8 cellular contexts compared by ENCODE assay signal in the genomic region with DNA sequence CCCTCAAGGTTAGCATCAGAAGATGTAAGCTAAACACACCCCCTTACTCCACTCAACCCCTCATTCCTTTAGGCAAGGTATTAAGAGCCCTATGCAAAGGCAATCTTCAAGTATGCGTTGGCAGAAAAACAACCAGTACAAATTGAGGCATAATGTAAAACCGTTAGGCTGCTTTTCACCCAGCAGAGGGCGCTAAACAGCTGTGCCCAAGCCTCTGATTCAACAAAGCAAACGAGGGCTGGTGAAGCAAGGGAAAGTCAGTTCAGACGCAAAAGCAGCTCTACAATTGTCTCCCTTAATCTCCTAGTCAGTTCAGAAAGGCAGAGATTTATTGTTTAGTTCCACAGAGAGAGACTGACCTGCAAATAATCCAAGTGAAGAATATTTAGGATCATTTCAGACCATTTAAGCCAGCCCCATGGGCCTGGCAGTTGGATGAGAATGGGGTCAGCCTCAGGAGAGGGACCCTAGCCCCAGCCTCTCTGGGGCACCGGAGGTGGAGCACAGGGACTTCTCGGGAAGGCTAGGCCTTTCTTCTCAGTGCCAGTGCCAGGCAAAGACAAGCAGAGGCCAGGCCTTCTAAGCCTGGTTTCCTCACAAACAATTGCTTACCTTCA. TPM values are rescaled to one million over a fixed set of nuclear protein-coding genes. Genes with fewer than 3 reads are reported as not detected.
A peak's percentile ranks its signal among the peaks of the same experiment; 100 is the strongest.
DNase-seq lines count a peak whose midpoint lies in the region; ATAC-seq lines count a peak whose summit lies in the region.

No MANE protein-coding gene starts in this region.

- no peak overlapping the region for H3K14ac ChIP-seq in trophoblast cell (ENCODE audit: low read length)

- no peaks in the 10 kb centered on the region for H3K27me3 Mint-ChIP-seq in activated naive CD4-positive, alpha-beta T cell treated with anti-CD3 and anti-CD28 coated beads, Interleukin-2, amount 50 U/mL, for 24 hours

- no peak overlapping the region for H3K23ac ChIP-seq in trophoblast cell (ENCODE audit: low read length)

- H3K18ac ChIP-seq in trophoblast cell (ENCODE audit: low read length): no peak overlapping the region

- H4K8ac ChIP-seq in trophoblast cell (ENCODE audit: low read depth, low read length): no peak overlapping the region

- H3K27me3 ChIP-seq in ACC112 (ENCODE audit: insufficient read depth, low read length): no peaks in the 10 kb centered on the region
- H3K27me3 ChIP-seq in trophoblast cell (ENCODE audit: insufficient read depth, low read length): no peaks in the 10 kb centered on the region

- H3K4me1 ChIP-seq in ACC112 (ENCODE audit: control insufficient read depth, insufficient read depth, low read length, unreplicated experiment) (peaks cover 40% of the 10 kb centered on the region), trophoblast cell (ENCODE audit: control insufficient read depth in 1 of 2, insufficient read depth in 2 of 2, low read length in 2 of 2) (no peaks in the 10 kb centered on the region), urinary bladder (ENCODE audit: insufficient read depth) (peaks cover 2% of the 10 kb centered on the region)

- no peaks in the 10 kb centered on the region for H3K79me1 ChIP-seq in trophoblast cell (ENCODE audit: low read length)

- no peak overlapping the region for H2BK5ac ChIP-seq in trophoblast cell (ENCODE audit: low read depth, low read length, poor library complexity)

- peaks cover 4% of the 10 kb centered on the region for H3K36me3 Mint-ChIP-seq in activated naive CD4-positive, alpha-beta T cell treated with anti-CD3 and anti-CD28 coated beads, Interleukin-2, amount 50 U/mL, for 24 hours

- H3K4ac ChIP-seq in trophoblast cell (ENCODE audit: low read depth, low read length): no peak overlapping the region

- H3K4me3 Mint-ChIP-seq in activated naive CD4-positive, alpha-beta T cell treated with anti-CD3 and anti-CD28 coated beads, Interleukin-2, amount 50 U/mL, for 24 hours: no peak overlapping the region

- no peaks in the 10 kb centered on the region for H3K36me3 ChIP-seq in ACC112 (ENCODE audit: insufficient read depth, low read length)
- H3K36me3 ChIP-seq in trophoblast cell (ENCODE audit: control insufficient read depth in 1 of 2, insufficient read depth in 2 of 2, low read length in 2 of 2): no peaks in the 10 kb centered on the region
- no peaks in the 10 kb centered on the region for H3K36me3 ChIP-seq in urinary bladder (ENCODE audit: insufficient read depth)

- H4K91ac ChIP-seq in trophoblast cell (ENCODE audit: low read depth, low read length): no peak overlapping the region

- H3K4me1 Mint-ChIP-seq in activated naive CD4-positive, alpha-beta T cell treated with anti-CD3 and anti-CD28 coated beads, Interleukin-2, amount 50 U/mL, for 24 hours: peaks cover 94% of the 10 kb centered on the region

- peak overlapping the region; percentile 86 for H3K27ac Mint-ChIP-seq in activated naive CD4-positive, alpha-beta T cell treated with anti-CD3 and anti-CD28 coated beads, Interleukin-2, amount 50 U/mL, for 24 hours

- intact Hi-C loops in head of caudate nucleus (cut with DNase I): no loop called here

- H3K9me3 ChIP-seq in trophoblast cell (ENCODE audit: insufficient read depth, low read depth, low read length): no peaks in the 10 kb centered on the region

- peak overlapping the region; percentile 43; the same call in 1 of the 2 replicates for H3K4me3 ChIP-seq in ACC112 (ENCODE audit: low read depth, low read length)
- H3K4me3 ChIP-seq in trophoblast cell (ENCODE audit: low read depth, low read length): no peak overlapping the region
- H3K4me3 ChIP-seq in urinary bladder (ENCODE audit: low read depth, low read length): no peak overlapping the region

- H3K79me2 ChIP-seq in ACC112 (ENCODE audit: control insufficient read depth, insufficient read depth, low read length, unreplicated experiment): peaks cover 78% of the 10 kb centered on the region
- H3K79me2 ChIP-seq in trophoblast cell (ENCODE audit: control insufficient read depth, insufficient read depth, low read length, poor library complexity): peaks cover 2% of the 10 kb centered on the region

- H2BK120ac ChIP-seq in trophoblast cell (ENCODE audit: insufficient read depth, low read length, poor library complexity): no peak overlapping the region

- no peaks in the 10 kb centered on the region for H3K9me3 Mint-ChIP-seq in activated naive CD4-positive, alpha-beta T cell treated with anti-CD3 and anti-CD28 coated beads, Interleukin-2, amount 50 U/mL, for 24 hours

- H2BK12ac ChIP-seq in trophoblast cell (ENCODE audit: low read length): no peak overlapping the region

- ATAC-seq in GM19035 (IDR thresholded peaks at IDR 0.05; ENCODE audit: unreplicated experiment): peak; percentile 67

- H2AK5ac ChIP-seq in trophoblast cell (ENCODE audit: low read length): no peak overlapping the region

- H3K27ac ChIP-seq in ACC112 (ENCODE audit: low read depth, low read length): peak overlapping the region; percentile 54
- H3K27ac ChIP-seq in trophoblast cell (ENCODE audit: low read depth, low read length): no peak overlapping the region
- H3K27ac ChIP-seq in urinary bladder (ENCODE audit: low read depth): peak overlapping the region; percentile 68

- H3K4me2 ChIP-seq in trophoblast cell (ENCODE audit: low read length): no peak overlapping the region

- no peak overlapping the region for H3K9ac ChIP-seq in trophoblast cell (ENCODE audit: low read length)

- no CpG with 5 or more reads among the region's 7 CpGs for WGBS in trophoblast cell (ENCODE audit: extremely low coverage, insufficient coverage, insufficient read length)
- WGBS in urinary bladder: 15% methylated on average over 7 of the region's 7 CpGs

- H2AFZ ChIP-seq in ACC112 (ENCODE audit: low read length, unreplicated experiment): peak overlapping the region; percentile 31
- H2AFZ ChIP-seq in trophoblast cell (ENCODE audit: insufficient read depth, low read length, poor library complexity): no peak overlapping the region

- no peak overlapping the region for H4K12ac ChIP-seq in trophoblast cell (ENCODE audit: low read depth, low read length)

- DNase-seq in NCI-H1092 treated with DMSO at 0.1 percent for 48 hours (lab: John Stamatoyannopoulos, UW): peak; percentile 86
- DNase-seq in SKM-1 (lab: John Stamatoyannopoulos, UW; ENCODE audit: unreplicated experiment): peak; percentile 10
- DNase-seq in head of caudate nucleus: peak; percentile 56 to 91 (median 79)
- peak; percentile 63 to 88 for DNase-seq in trophoblast cell

RNA-seq across cellular contexts. Expression of gene DCAF5, which starts 23.5 kb away (rescaled TPM):
- polyA plus RNA-seq in trophoblast cell (2013): 32.6 and 32.8 TPM in 2 replicates
- total RNA-seq in urinary bladder: 28.8 TPM
- polyA plus RNA-seq in urinary bladder: 35.5 TPM

Comparison
In these comparisons a context has a peak if more than half of its experiments do, and no peak if none do; other contexts are left out.
1. DNase-seq: peak in every context shown above with its lines; median percentile 86 in NCI-H1092 treated with DMSO at 0.1 percent for 48 hours; 79 in head of caudate nucleus; 76 in trophoblast cell; 10 in SKM-1.